Comparison of ENCODE assay signal across 22 cellular contexts in the genomic region with DNA sequence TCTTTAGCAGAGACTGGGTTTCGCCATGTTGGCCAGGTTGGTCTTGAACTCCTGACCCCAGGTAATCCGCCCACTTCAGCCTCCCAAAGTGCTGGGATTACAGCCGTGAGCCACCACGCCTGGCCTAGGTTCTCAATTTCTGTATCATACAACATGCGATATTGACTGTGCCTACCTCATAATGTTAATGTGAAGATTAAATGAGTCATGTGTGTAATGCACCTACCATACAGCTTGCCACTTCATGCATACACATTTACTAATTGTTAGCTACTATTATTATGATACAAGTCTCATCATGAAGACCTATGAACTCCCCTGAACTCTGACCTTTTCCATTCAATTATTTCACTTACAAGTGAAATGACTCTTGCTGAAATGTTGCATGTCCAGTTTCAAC.
"Had no signal": no experiment of that assay in that cellular context is flagged by ENCODE, and none has a peak within 500 bp of the region (broad histone marks: within the 10 kb centered on the region; RNA-seq: fewer than 3 reads in every experiment).

No MANE protein-coding gene starts in this region.

- H3K36me3 ChIP-seq: left ventricle myocardium inferior, ovary, prostate gland, spleen, thoracic aorta, tibial artery, uterus had no signal

- H3K27me3 ChIP-seq: ovary, spleen, tibial artery, uterus had no signal

- H3K4me1 ChIP-seq: left ventricle myocardium inferior, prostate gland, spleen, tibial artery, uterus had no signal

- H3K27ac ChIP-seq: left ventricle myocardium inferior, ovary, prostate gland, skin epidermis, spleen, thoracic aorta, tibial artery, uterus had no signal

- ATAC-seq: left cardiac atrium; naive thymus-derived CD4-positive, alpha-beta T cell; natural killer cell treated with Interleukin-12 subunit alpha and Interleukin-12 subunit beta and Interleukin-15 and Interleukin-18, amount 100 ng/mL, for 72 hours; right cardiac atrium; sciatic nerve; stimulated activated effector memory CD8-positive, alpha-beta T cell treated with anti-CD3 and anti-CD28 coated beads, Interleukin-12 subunit alpha, Interleukin-12 subunit beta, amount 100 ng/mL, for 72 hours had no signal

- H3K9me3 ChIP-seq: left ventricle myocardium inferior, ovary, prostate gland, spleen, thoracic aorta, tibial artery, uterus had no signal

- H3K4me3 ChIP-seq: left ventricle myocardium inferior, lung, ovary, prostate gland, skin epidermis, spleen, thoracic aorta, tibial artery, uterus had no signal

- DNase-seq: hippocampal formation; kidney glomerular epithelial cell; left cardiac atrium; left ventricle myocardium inferior; mesendoderm; naive thymus-derived CD4-positive, alpha-beta T cell; ovary; retina; right cardiac atrium; spleen; stimulated activated CD4-positive, alpha-beta T cell treated with anti-CD3 and anti-CD28 coated beads, Interleukin-4, amount 100 ng/mL, for 24 hours; stimulated activated naive CD4-positive, alpha-beta T cell; substantia nigra; tibial artery; uterus had no signal
